1 cellular context compared by ENCODE assay signal in the genomic region with DNA sequence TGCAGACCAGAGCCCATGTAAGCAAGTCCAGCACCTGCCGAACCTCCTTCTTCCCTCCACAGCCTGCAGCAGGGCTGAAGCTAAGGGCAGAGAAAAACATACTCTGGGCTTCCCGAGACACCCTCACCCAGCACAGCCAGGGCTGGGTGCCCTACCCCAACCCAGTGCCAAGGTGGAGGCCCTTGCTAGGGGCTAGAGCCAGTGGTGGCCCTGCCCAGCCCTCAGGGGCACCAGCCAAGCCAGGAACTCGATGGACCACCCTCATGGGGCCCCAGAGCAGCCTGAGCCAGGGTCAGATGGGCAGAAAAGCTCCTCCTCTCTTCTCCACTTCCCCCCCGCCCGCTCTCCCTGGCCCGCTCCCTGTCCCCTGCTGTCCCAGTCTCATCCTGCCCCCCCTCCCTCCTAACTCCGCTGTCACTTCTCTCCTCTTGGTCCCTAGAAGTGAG.
TF ChIP-seq lines count a peak whose summit lies in the region.

No MANE protein-coding gene starts in this region.

TF ChIP-seq in endothelial cell of umbilical vein, 7 proteins besides CTCF, POLR2A, EP300 and RAD21:
- TF ChIP-seq POLR2AphosphoS5 (IDR thresholded peaks at IDR 0.05; ENCODE audit: insufficient read depth, low read depth, low read length), result no peak
- no peak for TF ChIP-seq JUN (IDR thresholded peaks at IDR 0.05; ENCODE audit: borderline replicate concordance, insufficient read depth, insufficient read length, low read depth)
- no peak for TF ChIP-seq FOS (IDR thresholded peaks at IDR 0.05; ENCODE audit: borderline replicate concordance, insufficient read depth, low read length)
- no peak for TF ChIP-seq GATA2 (IDR thresholded peaks at IDR 0.05; ENCODE audit: insufficient read depth, insufficient read length, low read depth, low read length)
- no peak for TF ChIP-seq MYC (IDR thresholded peaks at IDR 0.05; ENCODE audit: low read depth, low read length)
- TF ChIP-seq, protein P1, sequence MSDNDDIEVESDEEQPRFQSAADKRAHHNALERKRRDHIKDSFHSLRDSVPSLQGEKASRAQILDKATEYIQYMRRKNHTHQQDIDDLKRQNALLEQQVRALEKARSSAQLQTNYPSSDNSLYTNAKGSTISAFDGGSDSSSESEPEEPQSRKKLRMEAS (IDR thresholded peaks at IDR 0.05; ENCODE audit: insufficient read depth, insufficient read length), result no peak
- no peak for TF ChIP-seq EZH2 (IDR thresholded peaks at IDR 0.05; ENCODE audit: borderline replicate concordance, low read depth, low read length, severe bottlenecking)
TF ChIP-seq in endothelial cell of umbilical vein: peak in this region for 0.
